Comparison of ENCODE assay signal across 20 cellular contexts in the genomic region with DNA sequence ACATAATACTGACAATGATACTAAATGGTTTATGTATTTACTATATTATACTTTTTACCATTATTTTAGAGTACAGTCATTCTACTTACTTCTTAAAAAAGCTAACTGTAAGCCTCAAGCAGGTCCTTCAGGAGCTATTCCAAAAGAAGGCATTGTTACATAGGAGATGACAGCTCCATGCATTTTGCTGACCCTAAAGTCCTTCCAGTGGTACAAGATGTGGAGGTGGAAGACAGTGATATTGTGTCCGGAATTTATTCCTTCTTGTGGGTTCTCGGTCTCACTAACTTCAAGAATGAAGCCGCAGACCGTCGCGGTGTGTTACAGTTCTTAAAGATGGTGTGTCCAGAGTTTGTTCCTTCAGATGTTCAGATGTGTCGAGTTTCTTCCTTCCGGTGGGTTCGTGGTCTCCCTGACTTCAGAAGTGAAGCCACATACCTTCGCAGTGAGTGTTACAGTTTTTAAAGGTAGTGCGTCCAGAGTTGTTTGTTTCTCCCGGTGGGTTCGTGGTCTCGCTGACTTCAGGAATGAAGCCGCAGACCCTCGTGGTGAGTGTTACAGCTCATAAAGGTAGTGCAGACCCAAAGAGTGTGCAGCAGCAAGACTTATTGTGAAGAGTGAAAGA. TPM values are rescaled to one million over a fixed set of nuclear protein-coding genes. Genes with fewer than 3 reads are reported as not detected.
DNase-seq lines count a peak whose midpoint lies in the region; ATAC-seq, FAIRE-seq and TF ChIP-seq lines count a peak whose summit lies in the region.
"Had no signal": no experiment of that assay in that cellular context is flagged by ENCODE, and none has a peak within 500 bp of the region (broad histone marks: within the 10 kb centered on the region; RNA-seq: fewer than 3 reads in every experiment).

No MANE protein-coding gene starts in this region.

- no peaks in the 10 kb centered on the region for H3K36me3 ChIP-seq in naive thymus-derived CD4-positive, alpha-beta T cell (ENCODE audit: control insufficient read depth in 2 of 3, insufficient read depth in 3 of 3, low read length in 3 of 3)
- H3K36me3 ChIP-seq in MG63 = no peaks in the 10 kb centered on the region; the same call in 1 of the 2 replicates

- DNase-seq in activated CD4-positive, alpha-beta T cell treated with anti-CD3 and anti-CD28 coated beads for 36 hours = peak; percentile 46
- DNase-seq in activated CD4-positive, alpha-beta T cell treated with anti-CD3 and anti-CD28 coated beads, Interleukin-2, amount 50 U/mL, for 1 hour = no peak
- DNase-seq in T-cell (peak in 31 of 34 experiments; percentile 1 to 75 (median 31)), GM12892 (ENCODE audit: insufficient read length) (no peak), MG63 (no peak)
- peak; percentile 46 for DNase-seq in activated T-helper 1 cell treated with anti-CD3 and anti-CD28 coated beads, Interleukin-12 subunit alpha, Interleukin-12 subunit beta, Interleukin-2, Interleukin-4 antibody, amounts not matched to agents 30 ng/mL and 10 ng/mL and 1 ng/mL, durations not matched to agents 14 hours and 24 hours and 36 hours (ENCODE audit: low spot score)
- DNase-seq in naive thymus-derived CD4-positive, alpha-beta T cell = peak in 7 of 9 donors; percentile 28 to 56 (median 48)
- DNase-seq: 8988T, anterior cingulate cortex, DMS153, MM.1S, NCI-H187, SHP77, T1000 had no signal

- H3K27ac Mint-ChIP-seq in activated CD4-positive, alpha-beta T cell treated with anti-CD3 and anti-CD28 coated beads for 36 hours = no peak overlapping the region
- peak overlapping the region; percentile 49 to 50 for H3K27ac Mint-ChIP-seq in T-cell
- H3K27ac Mint-ChIP-seq in activated T-helper 1 cell treated with anti-CD3 and anti-CD28 coated beads, Interleukin-12 subunit alpha, Interleukin-12 subunit beta, Interleukin-2, Interleukin-4 antibody, amounts not matched to agents 30 ng/mL and 10 ng/mL and 1 ng/mL, durations not matched to agents 14 hours and 24 hours and 36 hours = peak overlapping the region; percentile 14
- peak overlapping the region in 7 of 9 donors; percentile 41 to 90 (median 78) for H3K27ac Mint-ChIP-seq in naive thymus-derived CD4-positive, alpha-beta T cell
- H3K27ac Mint-ChIP-seq: GM23338 had no signal

- H3K9me3 ChIP-seq in naive thymus-derived CD4-positive, alpha-beta T cell (ENCODE audit: control insufficient read depth in 2 of 3, low read length in 3 of 3) = no peaks in the 10 kb centered on the region
- H3K9me3 ChIP-seq in MG63 = 0 out of 2 replicates have a peak, but pooled peaks cover 2% of the 10 kb centered on the region

- TF ChIP-seq POLR2A in GM12892 (IDR thresholded peaks at IDR 0.05; ENCODE audit: low read depth, low read length) = no peak

- no peaks in the 10 kb centered on the region for H3K9me3 Mint-ChIP-seq in activated CD4-positive, alpha-beta T cell treated with anti-CD3 and anti-CD28 coated beads for 36 hours (ENCODE audit: low read depth)
- H3K9me3 Mint-ChIP-seq in T-cell = no peaks in the 10 kb centered on the region
- peaks cover 5% of the 10 kb centered on the region for H3K9me3 Mint-ChIP-seq in activated T-helper 1 cell treated with anti-CD3 and anti-CD28 coated beads, Interleukin-12 subunit alpha, Interleukin-12 subunit beta, Interleukin-2, Interleukin-4 antibody, amounts not matched to agents 30 ng/mL and 10 ng/mL and 1 ng/mL, durations not matched to agents 14 hours and 24 hours and 36 hours
- H3K9me3 Mint-ChIP-seq in naive thymus-derived CD4-positive, alpha-beta T cell = peaks cover 0 to 7% (median 0%) of the 10 kb centered on the region in 11 donors
- H3K9me3 Mint-ChIP-seq: GM23338 had no signal

- ATAC-seq in activated CD4-positive, alpha-beta T cell treated with anti-CD3 and anti-CD28 coated beads for 36 hours = no peak
- ATAC-seq in T-cell (replicated peaks in 1 of 4) (peak; percentile 36 to 81 (median 40)), GM21381 (IDR thresholded peaks at IDR 0.05; ENCODE audit: unreplicated experiment) (no peak)
- peak; percentile 45 for ATAC-seq in naive thymus-derived CD4-positive, alpha-beta T cell
- ATAC-seq: GM23338, HepG2 had no signal

- H3K4me3 ChIP-seq in naive thymus-derived CD4-positive, alpha-beta T cell (ENCODE audit: low read length) = no peak overlapping the region
- no peak overlapping the region for H3K4me3 ChIP-seq in MG63
- H3K4me3 ChIP-seq: GM23338 had no signal

- H3K4me1 ChIP-seq in naive thymus-derived CD4-positive, alpha-beta T cell (ENCODE audit: control insufficient read depth in 2 of 2, insufficient read depth in 2 of 2, low read length in 2 of 2) = peaks cover 3 to 6% of the 10 kb centered on the region in 2 donors

- no peak overlapping the region for H3K27ac ChIP-seq in naive thymus-derived CD4-positive, alpha-beta T cell (ENCODE audit: low read depth, low read length)

- POLR2A ChIA-PET in activated CD4-positive, alpha-beta T cell treated with anti-CD3 and anti-CD28 coated beads for 36 hours (lab: Charles Lee) = no interaction called here
- POLR2A ChIA-PET in T-cell (lab: Charles Lee) = interaction anchor here in 1 of 2 donors (0.6 kb wide), 1 partner anchor 166 kb away, joined by 3 read pairs; no protein-coding TSS in a partner anchor
- POLR2A ChIA-PET in naive thymus-derived CD4-positive, alpha-beta T cell (lab: Charles Lee) = interaction anchor here (0.8 to 1.5 kb wide), 2 partner anchors 8 to 21 kb away, joined by 3 to 4 read pairs; partner anchors contain the start of gene AVEN

- intact Hi-C loops in activated CD4-positive, alpha-beta T cell treated with anti-CD3 and anti-CD28 coated beads for 36 hours (cut with DNase I, micrococcal nuclease) = no loop called here
- intact Hi-C loops in activated T-helper 1 cell treated with anti-CD3 and anti-CD28 coated beads, Interleukin-12 subunit alpha, Interleukin-12 subunit beta, Interleukin-2, Interleukin-4 antibody, amounts not matched to agents 30 ng/mL and 10 ng/mL and 1 ng/mL, durations not matched to agents 14 hours and 24 hours and 36 hours (cut with micrococcal nuclease) = loop anchor here (2.0 kb wide), 1 partner anchor 21 kb away; the partner anchor contains the start of gene AVEN
- intact Hi-C loops in naive thymus-derived CD4-positive, alpha-beta T cell (cut with micrococcal nuclease) = loop anchor here in 1 of 2 donors (2.0 kb wide), 1 partner anchor 21 kb away; the partner anchor contains the start of gene AVEN

- CTCF ChIA-PET in activated CD4-positive, alpha-beta T cell treated with anti-CD3 and anti-CD28 coated beads for 36 hours (lab: Charles Lee) = interaction anchor here (0.6 to 0.7 kb wide), 3 partner anchors 61 to 194 kb away, joined by 3 read pairs; no protein-coding TSS in a partner anchor
- CTCF ChIA-PET in T-cell (lab: Charles Lee) = interaction anchor here in 1 of 2 donors (0.6 kb wide), 1 partner anchor 13 kb away, joined by 3 read pairs; no protein-coding TSS in a partner anchor
- CTCF ChIA-PET in naive thymus-derived CD4-positive, alpha-beta T cell (lab: Charles Lee) = no interaction called here

- peaks cover 10% of the 10 kb centered on the region for H3K36me3 Mint-ChIP-seq in activated CD4-positive, alpha-beta T cell treated with anti-CD3 and anti-CD28 coated beads for 36 hours (ENCODE audit: low read depth)
- H3K36me3 Mint-ChIP-seq in T-cell = no peaks in the 10 kb centered on the region
- H3K36me3 Mint-ChIP-seq in activated T-helper 1 cell treated with anti-CD3 and anti-CD28 coated beads, Interleukin-12 subunit alpha, Interleukin-12 subunit beta, Interleukin-2, Interleukin-4 antibody, amounts not matched to agents 30 ng/mL and 10 ng/mL and 1 ng/mL, durations not matched to agents 14 hours and 24 hours and 36 hours (ENCODE audit: low read depth) = peaks cover 6% of the 10 kb centered on the region
- peaks cover 0 to 16% (median 5%) of the 10 kb centered on the region in 5 donors for H3K36me3 Mint-ChIP-seq in naive thymus-derived CD4-positive, alpha-beta T cell

- peaks cover 14% of the 10 kb centered on the region for H3K4me1 Mint-ChIP-seq in activated CD4-positive, alpha-beta T cell treated with anti-CD3 and anti-CD28 coated beads for 36 hours
- peaks cover 10 to 13% (median 12%) of the 10 kb centered on the region in 3 donors for H3K4me1 Mint-ChIP-seq in T-cell
- peaks cover 22% of the 10 kb centered on the region for H3K4me1 Mint-ChIP-seq in activated T-helper 1 cell treated with anti-CD3 and anti-CD28 coated beads, Interleukin-12 subunit alpha, Interleukin-12 subunit beta, Interleukin-2, Interleukin-4 antibody, amounts not matched to agents 30 ng/mL and 10 ng/mL and 1 ng/mL, durations not matched to agents 14 hours and 24 hours and 36 hours (ENCODE audit: low read depth)
- H3K4me1 Mint-ChIP-seq in naive thymus-derived CD4-positive, alpha-beta T cell = peaks cover 8 to 14% (median 11%) of the 10 kb centered on the region in 7 donors

- no peak for FAIRE-seq in GM12892 (lab: Jason Lieb, UNC)
- FAIRE-seq: HepG2 had no signal

- H3K27me3 ChIP-seq in naive thymus-derived CD4-positive, alpha-beta T cell (ENCODE audit: control insufficient read depth in 2 of 2, insufficient read depth in 2 of 2, low read length in 2 of 2) = no peaks in the 10 kb centered on the region
- no peaks in the 10 kb centered on the region for H3K27me3 ChIP-seq in MG63

- peak overlapping the region; percentile 20 for H3K4me3 Mint-ChIP-seq in activated CD4-positive, alpha-beta T cell treated with anti-CD3 and anti-CD28 coated beads for 36 hours
- peak overlapping the region; percentile 48 to 69 (median 63) for H3K4me3 Mint-ChIP-seq in T-cell
- peak overlapping the region; percentile 44 for H3K4me3 Mint-ChIP-seq in activated T-helper 1 cell treated with anti-CD3 and anti-CD28 coated beads, Interleukin-12 subunit alpha, Interleukin-12 subunit beta, Interleukin-2, Interleukin-4 antibody, amounts not matched to agents 30 ng/mL and 10 ng/mL and 1 ng/mL, durations not matched to agents 14 hours and 24 hours and 36 hours
- H3K4me3 Mint-ChIP-seq in naive thymus-derived CD4-positive, alpha-beta T cell = peak overlapping the region; percentile 64 to 85 (median 72)
- H3K4me3 Mint-ChIP-seq: GM23338 had no signal

- no peaks in the 10 kb centered on the region for H3K27me3 Mint-ChIP-seq in activated CD4-positive, alpha-beta T cell treated with anti-CD3 and anti-CD28 coated beads for 36 hours
- no peaks in the 10 kb centered on the region for H3K27me3 Mint-ChIP-seq in T-cell
- peaks cover 2% of the 10 kb centered on the region for H3K27me3 Mint-ChIP-seq in activated T-helper 1 cell treated with anti-CD3 and anti-CD28 coated beads, Interleukin-12 subunit alpha, Interleukin-12 subunit beta, Interleukin-2, Interleukin-4 antibody, amounts not matched to agents 30 ng/mL and 10 ng/mL and 1 ng/mL, durations not matched to agents 14 hours and 24 hours and 36 hours (ENCODE audit: insufficient read depth)
- H3K27me3 Mint-ChIP-seq in naive thymus-derived CD4-positive, alpha-beta T cell = peaks cover 0 to 3% (median 0%) of the 10 kb centered on the region in 5 donors

RNA-seq across cellular contexts. Expression of gene AVEN, which starts 20.9 kb away (rescaled TPM):
- total RNA-seq in activated CD4-positive, alpha-beta T cell treated with anti-CD3 and anti-CD28 coated beads for 36 hours = 10 to 100 TPM; 10.5 to 10.7 TPM
- total RNA-seq in T-cell = 10 to 100 TPM in 1 of 5 donors, 1 to 10 TPM in 4; 7.9 to 10.0 (median 9.7) TPM
- 16.3 and 16.8 TPM in 2 replicates for total RNA-seq in activated T-helper 1 cell treated with anti-CD3 and anti-CD28 coated beads, Interleukin-12 subunit alpha, Interleukin-12 subunit beta, Interleukin-2, Interleukin-4 antibody, amounts not matched to agents 30 ng/mL and 10 ng/mL and 1 ng/mL, durations not matched to agents 14 hours and 24 hours and 36 hours
- 10 to 100 TPM in 1 of 5 experiments, 1 to 10 TPM in 4; 6.4 to 12.8 (median 7.3) TPM for total RNA-seq in naive thymus-derived CD4-positive, alpha-beta T cell
- polyA plus RNA-seq in naive thymus-derived CD4-positive, alpha-beta T cell = 1 to 10 TPM; 6.8 TPM
- polyA plus RNA-seq in GM12892 (2012; ENCODE audit: missing spikeins) = 10.4 TPM
- total RNA-seq in MG63 (2014; rRNA removed; shearing (Covaris generic); ENCODE audit: low replicate concordance) = 28.9 and 37.7 TPM in 2 replicates

RNA-seq across cellular contexts. Expression of gene CHRM5, which starts 49.8 kb away (rescaled TPM):
- total RNA-seq in activated CD4-positive, alpha-beta T cell treated with anti-CD3 and anti-CD28 coated beads for 36 hours = not detected
- total RNA-seq in T-cell = not detected
- total RNA-seq in activated T-helper 1 cell treated with anti-CD3 and anti-CD28 coated beads, Interleukin-12 subunit alpha, Interleukin-12 subunit beta, Interleukin-2, Interleukin-4 antibody, amounts not matched to agents 30 ng/mL and 10 ng/mL and 1 ng/mL, durations not matched to agents 14 hours and 24 hours and 36 hours = not detected in 2 replicates
- not detected for total RNA-seq in naive thymus-derived CD4-positive, alpha-beta T cell
- under 1 TPM in 1 of 2 donors, not detected in 1; 0.15 TPM for polyA plus RNA-seq in naive thymus-derived CD4-positive, alpha-beta T cell
- polyA plus RNA-seq in GM12892 (2012; ENCODE audit: missing spikeins) = 0.06 TPM
- not detected in 2 replicates for total RNA-seq in MG63 (2014; rRNA removed; shearing (Covaris generic); ENCODE audit: low replicate concordance)
- total RNA-seq: activated CD8-positive, alpha-beta memory T cell treated with anti-CD3 and anti-CD28 coated beads for 36 hours; GM23338; HepG2; mesenteric fat pad; pulmonary artery endothelial cell had no signal
- polyA plus RNA-seq: GM23338, HepG2 had no signal

Comparison
In these comparisons a context has a peak if more than half of its experiments do, and no peak if none do; other contexts are left out.
1. DNase-seq: peak in activated CD4-positive, alpha-beta T cell treated with anti-CD3 and anti-CD28 coated beads for 36 hours (single experiment), T-cell (31 of 34), activated T-helper 1 cell treated with anti-CD3 and anti-CD28 coated beads, Interleukin-12 subunit alpha, Interleukin-12 subunit beta, Interleukin-2, Interleukin-4 antibody, amounts not matched to agents 30 ng/mL and 10 ng/mL and 1 ng/mL, durations not matched to agents 14 hours and 24 hours and 36 hours (single experiment) and naive thymus-derived CD4-positive, alpha-beta T cell (7 of 9); none in activated CD4-positive, alpha-beta T cell treated with anti-CD3 and anti-CD28 coated beads, Interleukin-2, amount 50 U/mL, for 1 hour (single experiment), GM12892 (single experiment) and MG63 (single experiment).
2. ATAC-seq: peak in T-cell (4 of 4) and naive thymus-derived CD4-positive, alpha-beta T cell (single experiment); none in activated CD4-positive, alpha-beta T cell treated with anti-CD3 and anti-CD28 coated beads for 36 hours (single experiment) and GM21381 (single experiment).
3. H3K4me3 Mint-ChIP-seq: peak in every context shown above with its lines; median percentile 72 in naive thymus-derived CD4-positive, alpha-beta T cell; 63 in T-cell; 44 in activated T-helper 1 cell treated with anti-CD3 and anti-CD28 coated beads, Interleukin-12 subunit alpha, Interleukin-12 subunit beta, Interleukin-2, Interleukin-4 antibody, amounts not matched to agents 30 ng/mL and 10 ng/mL and 1 ng/mL, durations not matched to agents 14 hours and 24 hours and 36 hours; 20 in activated CD4-positive, alpha-beta T cell treated with anti-CD3 and anti-CD28 coated beads for 36 hours.